Comparison of ENCODE assay signal across 1 cellular context in genomic region chr11:77061258-77061657, GRCh38.
A peak's percentile ranks its signal among the peaks of the same experiment; 100 is the strongest.
TF ChIP-seq lines count a peak whose summit lies in the region.

No MANE protein-coding gene starts in this region.

TF ChIP-seq in A549, 52 proteins besides CTCF, POLR2A, EP300 and RAD21 (continued from another document):
- 0 out of 2 replicates have a peak, but pooled peaks have one; percentile 13 for TF ChIP-seq MAX (IDR thresholded peaks at IDR 0.05)
- TF ChIP-seq JUNB (IDR thresholded peaks at IDR 0.05) = peak; percentile 40
- TF ChIP-seq SMC3 (IDR thresholded peaks at IDR 0.05) = peak; percentile 19; the same call in 1 of the 3 replicates
- TF ChIP-seq CEBPB (IDR thresholded peaks at IDR 0.05) = peak; percentile 76 to 83
